In the genomic region with DNA sequence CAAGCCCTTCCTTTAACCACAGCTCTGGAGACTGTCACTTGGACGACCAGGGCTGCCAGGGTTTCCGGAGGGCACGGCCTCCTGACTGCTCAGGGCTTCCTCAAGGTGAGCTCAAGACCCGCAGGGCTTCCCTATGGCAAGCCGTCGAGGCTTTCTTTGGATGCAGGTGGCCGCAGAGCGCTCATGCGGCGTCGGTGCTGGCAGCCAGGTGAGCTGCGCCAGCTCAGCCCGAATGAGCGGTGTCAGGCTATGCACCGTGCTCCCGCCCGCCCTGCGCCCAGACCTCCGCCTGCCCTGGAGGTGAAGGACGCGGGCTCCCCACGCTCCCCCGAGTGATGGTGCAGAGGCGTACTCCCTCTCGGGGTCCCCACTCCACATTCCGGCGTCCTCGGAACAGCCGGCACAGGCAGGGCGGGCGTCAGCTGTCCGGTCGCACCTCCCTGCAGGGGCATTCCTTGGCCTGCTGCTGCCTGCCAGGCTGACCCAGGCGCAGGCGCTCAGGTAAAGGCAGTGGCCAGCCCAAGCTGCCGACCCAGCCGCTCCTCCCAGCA, we compare ENCODE assay signal across 10 cellular contexts. TPM values are rescaled to one million over a fixed set of nuclear protein-coding genes. Genes with fewer than 3 reads are reported as not detected.
A peak's percentile ranks its signal among the peaks of the same experiment; 100 is the strongest.
DNase-seq lines count a peak whose midpoint lies in the region; ATAC-seq and TF ChIP-seq lines count a peak whose summit lies in the region.
"Had no signal": no experiment of that assay in that cellular context is flagged by ENCODE, and none has a peak within 500 bp of the region (broad histone marks: within the 10 kb centered on the region; RNA-seq: fewer than 3 reads in every experiment).

No MANE protein-coding gene starts in this region.

- no peaks in the 10 kb centered on the region for H3K27me3 Mint-ChIP-seq in osteocyte (ENCODE audit: unreplicated experiment)
- H3K27me3 Mint-ChIP-seq in stimulated activated naive CD8-positive, alpha-beta T cell treated with anti-CD3 and anti-CD28 coated beads, Interleukin-15, amount 100 ng/mL, for 72 hours: peaks cover 68% of the 10 kb centered on the region

- DNase-seq in AG09309 (ENCODE audit: low read depth): no peak
- no peak for DNase-seq in left ventricle myocardium inferior
- DNase-seq in osteocyte (ENCODE audit: extremely low spot score, unreplicated experiment): no peak
- no peak for DNase-seq in stimulated activated naive CD8-positive, alpha-beta T cell treated with anti-CD3 and anti-CD28 coated beads, Interleukin-15, amount 100 ng/mL, for 72 hours
- no peak for DNase-seq in stimulated activated CD4-positive, alpha-beta T cell treated with anti-CD3 and anti-CD28 coated beads, Interleukin-4, amount 100 ng/mL, for 4 hours
- DNase-seq in activated effector memory CD4-positive, alpha-beta T cell treated with Interleukin-2 at 50 U/mL for 16 hours: no peak
- no peak for DNase-seq in medulla oblongata (ENCODE audit: extremely low spot score)
- DNase-seq: NCI-H2107; stimulated activated naive CD4-positive, alpha-beta T cell treated with Interleukin-2 at 50 U/mL for 16 hours had no signal

- TF ChIP-seq CTCF in AG09309 (IDR thresholded peaks at IDR 0.05; ENCODE audit: control insufficient read depth, insufficient read depth, low read depth, low read length, missing control alignments) (no peak), WI38 (IDR thresholded peaks at IDR 0.05; ENCODE audit: low read depth, low read length) (no peak), left ventricle myocardium inferior (IDR thresholded peaks at IDR 0.05; ENCODE audit: borderline replicate concordance) (no peak), osteocyte (IDR thresholded peaks at IDR 0.05) (no peak)

- peaks cover 29% of the 10 kb centered on the region for H3K4me1 ChIP-seq in left ventricle myocardium inferior

- H3K27me3 ChIP-seq in left ventricle myocardium inferior (ENCODE audit: low read depth): peaks cover 12% of the 10 kb centered on the region

- H3K36me3 Mint-ChIP-seq in osteocyte (ENCODE audit: unreplicated experiment): no peaks in the 10 kb centered on the region

- ATAC-seq in stimulated activated naive CD8-positive, alpha-beta T cell treated with anti-CD3 and anti-CD28 coated beads, Interleukin-15, amount 100 ng/mL, for 72 hours: no peak

- H3K27ac Mint-ChIP-seq in osteocyte (ENCODE audit: unreplicated experiment): no peak overlapping the region
- no peak overlapping the region for H3K27ac Mint-ChIP-seq in stimulated activated naive CD8-positive, alpha-beta T cell treated with anti-CD3 and anti-CD28 coated beads, Interleukin-15, amount 100 ng/mL, for 72 hours

- intact Hi-C loops in left ventricle myocardium inferior (cut with micrococcal nuclease): no loop called here

- H3K4me3 ChIP-seq in AG09309 (ENCODE audit: control insufficient read depth, low read depth, low read length): peak overlapping the region; percentile 44
- H3K4me3 ChIP-seq in WI38 (ENCODE audit: low read depth, low read length): peak overlapping the region; percentile 61
- H3K4me3 ChIP-seq in left ventricle myocardium inferior: peak overlapping the region; percentile 65

- H3K27ac ChIP-seq in left ventricle myocardium inferior (replicated peaks): peak overlapping the region; percentile 75

- H3K4me3 Mint-ChIP-seq in osteocyte (ENCODE audit: unreplicated experiment): peak overlapping the region; percentile 81
- peak overlapping the region in 1 of 2 donors; percentile 50 for H3K4me3 Mint-ChIP-seq in stimulated activated naive CD8-positive, alpha-beta T cell treated with anti-CD3 and anti-CD28 coated beads, Interleukin-15, amount 100 ng/mL, for 72 hours

- no peaks in the 10 kb centered on the region for H3K36me3 ChIP-seq in left ventricle myocardium inferior

- H3K9me3 Mint-ChIP-seq in osteocyte (ENCODE audit: unreplicated experiment): no peaks in the 10 kb centered on the region
- no peaks in the 10 kb centered on the region for H3K9me3 Mint-ChIP-seq in stimulated activated naive CD8-positive, alpha-beta T cell treated with anti-CD3 and anti-CD28 coated beads, Interleukin-15, amount 100 ng/mL, for 72 hours

- H3K9me3 ChIP-seq in left ventricle myocardium inferior (replicated peaks): no peaks in the 10 kb centered on the region

- H3K4me1 Mint-ChIP-seq in osteocyte (ENCODE audit: unreplicated experiment): peaks cover 27% of the 10 kb centered on the region
- peaks cover 9% of the 10 kb centered on the region for H3K4me1 Mint-ChIP-seq in stimulated activated naive CD8-positive, alpha-beta T cell treated with anti-CD3 and anti-CD28 coated beads, Interleukin-15, amount 100 ng/mL, for 72 hours

RNA-seq across cellular contexts. Expression of gene TUBB6, which starts 20.8 kb away (rescaled TPM):
- total RNA-seq in left ventricle myocardium inferior (81.5 TPM), osteocyte (116 and 118 TPM in 2 replicates)

RNA-seq across cellular contexts. Expression of gene CIDEA, which starts 33.0 kb away (rescaled TPM):
- total RNA-seq in left ventricle myocardium inferior: 0.33 TPM
- not detected in 2 replicates for total RNA-seq in osteocyte
